Comparison of ENCODE assay signal across 16 cellular contexts in the genomic region with DNA sequence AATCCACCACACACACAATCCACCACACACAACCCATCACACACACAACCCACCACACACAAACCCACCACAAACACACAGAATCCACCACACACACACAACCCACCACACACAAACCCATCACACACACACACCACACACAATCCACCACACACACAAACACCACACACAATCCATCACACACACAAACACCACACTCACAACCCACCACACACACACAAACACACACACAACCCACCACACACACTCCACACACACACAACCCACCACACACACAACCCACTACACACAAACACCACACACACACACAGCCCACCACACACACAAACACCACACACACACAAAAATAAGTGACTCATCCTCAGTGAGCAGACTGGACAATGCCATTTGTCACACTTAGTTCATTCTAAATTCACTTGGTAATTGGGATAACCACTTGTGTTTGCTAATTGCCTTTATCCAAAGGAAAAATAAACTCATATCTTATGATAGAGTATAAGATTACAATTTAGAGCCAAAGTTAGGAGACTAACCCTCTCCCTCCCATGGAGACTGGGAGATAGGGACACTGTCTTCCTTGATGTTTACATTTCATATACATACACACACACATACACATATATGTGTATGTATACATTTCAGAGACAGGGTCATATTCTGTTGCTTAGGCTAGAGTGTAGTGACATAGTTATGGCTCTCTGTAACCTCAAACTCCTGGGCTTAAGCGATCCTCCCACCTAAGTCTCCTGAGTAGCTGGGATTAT. TPM values are rescaled to one million over a fixed set of nuclear protein-coding genes. Genes with fewer than 3 reads are reported as not detected.
A peak's percentile ranks its signal among the peaks of the same experiment; 100 is the strongest.
DNase-seq lines count a peak whose midpoint lies in the region; ATAC-seq and TF ChIP-seq lines count a peak whose summit lies in the region.
"Had no signal": no experiment of that assay in that cellular context is flagged by ENCODE, and none has a peak within 500 bp of the region (broad histone marks: within the 10 kb centered on the region; RNA-seq: fewer than 3 reads in every experiment).

No MANE protein-coding gene starts in this region.

- H3K9me3 Mint-ChIP-seq in CD8-positive, alpha-beta T cell: no peaks in the 10 kb centered on the region
- peaks cover 4% of the 10 kb centered on the region for H3K9me3 Mint-ChIP-seq in activated naive CD8-positive, alpha-beta T cell treated with anti-CD3 and anti-CD28 coated beads for 36 hours
- peaks cover 9% of the 10 kb centered on the region for H3K9me3 Mint-ChIP-seq in natural killer cell treated with Interleukin-12 subunit alpha and Interleukin-12 subunit beta and Interleukin-15 and Interleukin-18, amount 100 ng/mL, for 72 hours

- peak overlapping the region; percentile 32 for H3K4me3 Mint-ChIP-seq in CD8-positive, alpha-beta T cell
- H3K4me3 Mint-ChIP-seq in activated naive CD8-positive, alpha-beta T cell treated with anti-CD3 and anti-CD28 coated beads for 36 hours: no peak overlapping the region
- peak overlapping the region; percentile 75 for H3K4me3 Mint-ChIP-seq in natural killer cell treated with Interleukin-12 subunit alpha and Interleukin-12 subunit beta and Interleukin-15 and Interleukin-18, amount 100 ng/mL, for 72 hours

- no peaks in the 10 kb centered on the region for H3K9me3 ChIP-seq in CD8-positive, alpha-beta T cell (ENCODE audit: low read length)

- no peak for DNase-seq in CD8-positive, alpha-beta T cell
- no peak for DNase-seq in HEK293T (ENCODE audit: extremely low spot score)
- DNase-seq in activated naive CD8-positive, alpha-beta T cell treated with anti-CD3 and anti-CD28 coated beads for 36 hours: no peak
- no peak for DNase-seq in natural killer cell treated with Interleukin-12 subunit alpha and Interleukin-12 subunit beta and Interleukin-15 and Interleukin-18, amount 100 ng/mL, for 72 hours (ENCODE audit: low spot score)
- no peak for DNase-seq in ecto neural progenitor cell (ENCODE audit: low spot score)
- no peak for DNase-seq in NCI-H226
- no peak for DNase-seq in stimulated activated CD4-positive, alpha-beta T cell treated with anti-CD3 and anti-CD28 coated beads, Interleukin-2, amount 100 ng/mL, for 24 hours
- DNase-seq: activated CD8-positive, alpha-beta memory T cell treated with anti-CD3 and anti-CD28 coated beads, Interleukin-2, amount 50 U/mL, for 48 hours; anterior cingulate cortex; H9; NCI-H1417; nucleus accumbens had no signal

- peaks cover 65% of the 10 kb centered on the region for H3K4me1 Mint-ChIP-seq in CD8-positive, alpha-beta T cell (ENCODE audit: low read depth)
- H3K4me1 Mint-ChIP-seq in activated naive CD8-positive, alpha-beta T cell treated with anti-CD3 and anti-CD28 coated beads for 36 hours: peaks cover 44% of the 10 kb centered on the region
- H3K4me1 Mint-ChIP-seq in natural killer cell treated with Interleukin-12 subunit alpha and Interleukin-12 subunit beta and Interleukin-15 and Interleukin-18, amount 100 ng/mL, for 72 hours (ENCODE audit: low read depth in 2 of 2): peaks cover 38 to 39% of the 10 kb centered on the region in 2 donors

- POLR2A ChIA-PET in CD8-positive, alpha-beta T cell (lab: Charles Lee): interaction anchor here (1.7 kb wide), 1 partner anchor 10 kb away, joined by 5 read pairs; no protein-coding TSS in a partner anchor
- POLR2A ChIA-PET in HEK293T (lab: Yijun Ruan, JAX): interaction anchor here (1.0 to 3.6 kb wide), 3 partner anchors 9 to 37 kb away, joined by 3 to 10 read pairs (median 3); a partner anchor contains a TSS

- H3K36me3 ChIP-seq in CD8-positive, alpha-beta T cell (ENCODE audit: insufficient read depth, low read length): no peaks in the 10 kb centered on the region

- H3K4me1 ChIP-seq in CD8-positive, alpha-beta T cell (ENCODE audit: insufficient read depth, low read length): peaks cover 45% of the 10 kb centered on the region

- peak overlapping the region; percentile 84 for H3K27ac Mint-ChIP-seq in CD8-positive, alpha-beta T cell
- peak overlapping the region; percentile 72 for H3K27ac Mint-ChIP-seq in activated naive CD8-positive, alpha-beta T cell treated with anti-CD3 and anti-CD28 coated beads for 36 hours
- H3K27ac Mint-ChIP-seq in natural killer cell treated with Interleukin-12 subunit alpha and Interleukin-12 subunit beta and Interleukin-15 and Interleukin-18, amount 100 ng/mL, for 72 hours: peak overlapping the region; percentile 81 to 82
- H3K27ac Mint-ChIP-seq: H9 had no signal

- no peaks in the 10 kb centered on the region for H3K36me3 Mint-ChIP-seq in CD8-positive, alpha-beta T cell
- peaks cover 4% of the 10 kb centered on the region for H3K36me3 Mint-ChIP-seq in activated naive CD8-positive, alpha-beta T cell treated with anti-CD3 and anti-CD28 coated beads for 36 hours
- peaks cover 5% of the 10 kb centered on the region for H3K36me3 Mint-ChIP-seq in natural killer cell treated with Interleukin-12 subunit alpha and Interleukin-12 subunit beta and Interleukin-15 and Interleukin-18, amount 100 ng/mL, for 72 hours

- intact Hi-C loops in CD8-positive, alpha-beta T cell (cut with DNase I, micrococcal nuclease): loop anchor here (5.0 to 10.0 kb wide), 3 partner anchors 142 to 645 kb away; a partner anchor contains a TSS

- H3K27ac ChIP-seq in CD8-positive, alpha-beta T cell (ENCODE audit: low read depth, low read length): no peak overlapping the region

- H3K27me3 Mint-ChIP-seq in CD8-positive, alpha-beta T cell (ENCODE audit: low read depth): no peaks in the 10 kb centered on the region
- no peaks in the 10 kb centered on the region for H3K27me3 Mint-ChIP-seq in activated naive CD8-positive, alpha-beta T cell treated with anti-CD3 and anti-CD28 coated beads for 36 hours
- no peaks in the 10 kb centered on the region for H3K27me3 Mint-ChIP-seq in natural killer cell treated with Interleukin-12 subunit alpha and Interleukin-12 subunit beta and Interleukin-15 and Interleukin-18, amount 100 ng/mL, for 72 hours

- H3K4me3 ChIP-seq in CD8-positive, alpha-beta T cell (ENCODE audit: low read depth, low read length): no peak overlapping the region

- no peak for ATAC-seq in CD8-positive, alpha-beta T cell
- ATAC-seq in natural killer cell treated with Interleukin-12 subunit alpha and Interleukin-12 subunit beta and Interleukin-15 and Interleukin-18, amount 100 ng/mL, for 72 hours: no peak

- CTCF ChIA-PET in CD8-positive, alpha-beta T cell (lab: Charles Lee): interaction anchor here (6.5 kb wide), 1 partner anchor 45 kb away, joined by 28 read pairs; a partner anchor contains a TSS
- CTCF ChIA-PET in HEK293T (lab: Yijun Ruan, JAX): no interaction called here

- H3K27me3 ChIP-seq in CD8-positive, alpha-beta T cell (ENCODE audit: insufficient read depth, low read length): no peaks in the 10 kb centered on the region

- TF ChIP-seq CTCF in CD8-positive, alpha-beta T cell (IDR thresholded peaks at IDR 0.05): no peak

TF ChIP-seq in HEK293T, 16 proteins besides CTCF, POLR2A, EP300 and RAD21:
- TF ChIP-seq BHLHE40 (IDR thresholded peaks at IDR 0.05; ENCODE audit: borderline replicate concordance) (no peak), TARDBP (IDR thresholded peaks at IDR 0.05) (peak; percentile 59), CTBP1 (IDR thresholded peaks at IDR 0.05; ENCODE audit: borderline replicate concordance) (no peak)

RNA-seq across cellular contexts. Expression of a gene that starts 8.5 kb away (rescaled TPM):
- total RNA-seq in CD8-positive, alpha-beta T cell: 10 to 100 TPM; 54.0 to 54.1 TPM
- 10 to 100 TPM; 54.7 to 55.1 TPM for total RNA-seq in activated naive CD8-positive, alpha-beta T cell treated with anti-CD3 and anti-CD28 coated beads for 36 hours
- total RNA-seq in natural killer cell treated with Interleukin-12 subunit alpha and Interleukin-12 subunit beta and Interleukin-15 and Interleukin-18, amount 100 ng/mL, for 72 hours: 10 to 100 TPM; 53.9 to 84.2 TPM

RNA-seq across cellular contexts. Expression of a gene that starts 18.7 kb away (rescaled TPM):
- total RNA-seq in CD8-positive, alpha-beta T cell: not detected
- not detected for total RNA-seq in activated naive CD8-positive, alpha-beta T cell treated with anti-CD3 and anti-CD28 coated beads for 36 hours
- not detected for total RNA-seq in natural killer cell treated with Interleukin-12 subunit alpha and Interleukin-12 subunit beta and Interleukin-15 and Interleukin-18, amount 100 ng/mL, for 72 hours
- total RNA-seq: glomerular endothelial cell, NCI-H460, OCI-LY7, SK-MEL-5 had no signal

RNA-seq across cellular contexts. Expression of a gene that starts 19.0 kb away (rescaled TPM):
- under 1 TPM; 0.33 to 0.58 TPM for total RNA-seq in CD8-positive, alpha-beta T cell
- total RNA-seq in activated naive CD8-positive, alpha-beta T cell treated with anti-CD3 and anti-CD28 coated beads for 36 hours: 1 to 10 TPM; 3.7 to 4.0 TPM
- 1 to 10 TPM; 4.0 to 5.1 TPM for total RNA-seq in natural killer cell treated with Interleukin-12 subunit alpha and Interleukin-12 subunit beta and Interleukin-15 and Interleukin-18, amount 100 ng/mL, for 72 hours

RNA-seq across cellular contexts. Expression of a gene that starts 36.8 kb away (rescaled TPM):
- 1 to 10 TPM; 4.0 to 4.5 TPM for total RNA-seq in CD8-positive, alpha-beta T cell
- total RNA-seq in activated naive CD8-positive, alpha-beta T cell treated with anti-CD3 and anti-CD28 coated beads for 36 hours: 1 to 10 TPM; 2.8 to 3.4 TPM
- total RNA-seq in natural killer cell treated with Interleukin-12 subunit alpha and Interleukin-12 subunit beta and Interleukin-15 and Interleukin-18, amount 100 ng/mL, for 72 hours: 10 to 100 TPM in 1 of 2 donors, 1 to 10 TPM in 1; 2.9 to 12.6 TPM
- total RNA-seq: NCI-H460, OCI-LY7, SK-MEL-5 had no signal

RNA-seq across cellular contexts. Expression of a gene that starts 36.9 kb away (rescaled TPM):
- 10 to 100 TPM in 1 of 2 experiments, 1 to 10 TPM in 1; 8.4 to 10.8 TPM for total RNA-seq in CD8-positive, alpha-beta T cell
- total RNA-seq in activated naive CD8-positive, alpha-beta T cell treated with anti-CD3 and anti-CD28 coated beads for 36 hours: 10 to 100 TPM; 23.5 to 26.1 TPM
- total RNA-seq in natural killer cell treated with Interleukin-12 subunit alpha and Interleukin-12 subunit beta and Interleukin-15 and Interleukin-18, amount 100 ng/mL, for 72 hours: 10 to 100 TPM; 16.1 to 27.1 TPM
- total RNA-seq: OCI-LY7, SK-MEL-5 had no signal
